In genomic region chr16:51151435-51151950, GRCh38 we compare ENCODE assay signal across 8 cellular contexts. TPM values are rescaled to one million over a fixed set of nuclear protein-coding genes. Genes with fewer than 3 reads are reported as not detected.
A peak's percentile ranks its signal among the peaks of the same experiment; 100 is the strongest.
DNase-seq lines count a peak whose midpoint lies in the region; ATAC-seq, FAIRE-seq and TF ChIP-seq lines count a peak whose summit lies in the region.

No MANE protein-coding gene starts in this region.

- peaks cover 4 to 28% of the 10 kb centered on the region in 2 experiments for H3K27me3 ChIP-seq in HepG2 (ENCODE audit: control insufficient read depth in 1 of 2, insufficient read depth in 2 of 2, low read length in 2 of 2)

- TF ChIP-seq EP300 in HepG2 (IDR thresholded peaks at IDR 0.05; ENCODE audit: low read depth in 2 of 2, low read length in 2 of 2) = peak in 1 of 2 experiments; percentile 8; a peak in 1 of 4 replicates
- no peak for TF ChIP-seq EP300 in HepG2 (CRISPR knock-in tag; IDR thresholded peaks at IDR 0.05; ENCODE audit: borderline replicate concordance)

- peak; percentile 84 for DNase-seq in AG08396 (ENCODE audit: low spot score)
- peak; percentile 32 for DNase-seq in NCI-H128 (lab: John Stamatoyannopoulos, UW; ENCODE audit: unreplicated experiment)
- DNase-seq in chondrocyte (ENCODE audit: low spot score) = no peak
- DNase-seq in HepG2 (ENCODE audit: low spot score) = peak; percentile 86
- peak; percentile 77 for DNase-seq in urothelium cell line (ENCODE audit: low spot score)
- DNase-seq in activated T-cell treated with anti-CD3 and anti-CD28 coated beads, Interleukin-2, amount 50 U/mL, for 1 hour = no peak
- no peak for DNase-seq in OCI-M1 (lab: John Stamatoyannopoulos, UW)

- H3K4me2 ChIP-seq in HepG2 (ENCODE audit: low read depth, low read length) = peak overlapping the region; percentile 90

- WGBS in HepG2 (ENCODE audit: low lambda C conversion rate) = under 1% methylated on average over 19 of the region's 60 CpGs

- TF ChIP-seq CTCF in chondrocyte (IDR thresholded peaks at IDR 0.05) = no peak
- TF ChIP-seq CTCF in HepG2 (CRISPR knock-in tag; IDR thresholded peaks at IDR 0.05) = no peak

- FAIRE-seq in HepG2 (lab: Jason Lieb, UNC) (no peak), urothelium cell line (lab: Jason Lieb, UNC) (no peak)

- peaks cover 27% of the 10 kb centered on the region for H3K4me1 Mint-ChIP-seq in chondrocyte (ENCODE audit: low read depth)

- H3K4me3 ChIP-seq in HepG2 (replicated peaks in 1 of 3; ENCODE audit: insufficient read depth in 1 of 3, low read depth in 2 of 3, low read length in 3 of 3) = peak overlapping the region; percentile 90 to 97 (median 94); a peak in 5 of 6 replicates

- peaks cover 40% of the 10 kb centered on the region for H3K79me2 ChIP-seq in HepG2 (ENCODE audit: insufficient read depth, low read length)

- BruUV-seq in HepG2 (replicated peaks; lab: Mats Ljungman, UMichigan) = no TSS peak

- CTCF ChIA-PET in HepG2 (lab: Yijun Ruan, JAX; ENCODE audit: low intra/inter-chr PET ratio, low total read pairs) = no interaction called here

- H3K4me3 Mint-ChIP-seq in chondrocyte (ENCODE audit: unreplicated experiment) = peak overlapping the region; percentile 31

- H3K9me3 ChIP-seq in HepG2 (ENCODE audit: low read length) = no peaks in the 10 kb centered on the region

- no peak overlapping the region for H2AFZ ChIP-seq in HepG2 (ENCODE audit: low read length)

- POLR2A ChIA-PET in HepG2 (lab: Yijun Ruan, JAX) = interaction anchor here (1.1 to 1.4 kb wide), 3 partner anchors 30 to 85 kb away, joined by 3 to 14 read pairs (median 4); no protein-coding TSS in a partner anchor

- H3K27me3 Mint-ChIP-seq in chondrocyte (ENCODE audit: low read depth) = peaks cover 67% of the 10 kb centered on the region

- peaks cover 3% of the 10 kb centered on the region for H3K36me3 Mint-ChIP-seq in chondrocyte (ENCODE audit: low read depth)

- no peaks in the 10 kb centered on the region for H4K20me1 ChIP-seq in HepG2 (ENCODE audit: insufficient read depth, low read length)

- peaks cover 53% of the 10 kb centered on the region for H3K4me1 ChIP-seq in HepG2 (ENCODE audit: insufficient read depth, low read length)

- no peak for TF ChIP-seq RAD21 in HepG2 (CRISPR knock-in tag; IDR thresholded peaks at IDR 0.05)

- H3K27ac Mint-ChIP-seq in chondrocyte (ENCODE audit: unreplicated experiment) = no peak overlapping the region

- H3K27ac ChIP-seq in HepG2 (ENCODE audit: extremely low read length, insufficient read depth, low read length) = peak overlapping the region; percentile 86

- no peaks in the 10 kb centered on the region for H3K9me3 Mint-ChIP-seq in chondrocyte (ENCODE audit: low read depth)

- peak overlapping the region; percentile 48 for H3K9ac ChIP-seq in HepG2 (ENCODE audit: insufficient read depth, low read depth, low read length)

- ATAC-seq in HepG2 = peak; percentile 77
- no peak for ATAC-seq in HG03039 (IDR thresholded peaks at IDR 0.05; ENCODE audit: unreplicated experiment)

- no peak; a peak in 2 of 4 replicates for TF ChIP-seq POLR2A in HepG2 (IDR thresholded peaks at IDR 0.05; ENCODE audit: insufficient read depth in 1 of 2, low read depth in 2 of 2, low read length in 2 of 2)

- in situ Hi-C loops in HepG2 (cut with HindIII; ENCODE audit: extremely low pct_ligation_motif_present, low pct_unique_long_range_greater_than_20kb) = loop anchor here (5.0 kb wide), 1 partner anchor 611 kb away; no protein-coding TSS in a partner anchor

- no peaks in the 10 kb centered on the region for H3K36me3 ChIP-seq in HepG2 (replicated peaks in 1 of 2; ENCODE audit: control insufficient read depth in 1 of 2, insufficient read depth in 2 of 2, low read length in 2 of 2)

- intact Hi-C loops in HepG2 (cut with micrococcal nuclease; ENCODE audit: unreplicated experiment) = loop anchor here (2.0 to 5.0 kb wide), 2 partner anchors 31 to 289 kb away; no protein-coding TSS in a partner anchor

TF ChIP-seq in HepG2, 621 proteins besides CTCF, POLR2A, EP300 and RAD21 (continues in another document):
- TF ChIP-seq ZNF232 (CRISPR knock-in tag; IDR thresholded peaks at IDR 0.05; ENCODE audit: borderline replicate concordance) (no peak), TRIM22 (IDR thresholded peaks at IDR 0.05) (no peak), PAXIP1 (CRISPR knock-in tag; conservative IDR thresholded peaks at IDR 0.05) (no peak), PLSCR1 (CRISPR knock-in tag; IDR thresholded peaks at IDR 0.05; ENCODE audit: borderline replicate concordance) (no peak), TOE1 (CRISPR knock-in tag; IDR thresholded peaks at IDR 0.05) (no peak), DRAP1 (CRISPR knock-in tag; IDR thresholded peaks at IDR 0.05) (no peak), SUZ12 (IDR thresholded peaks at IDR 0.05; ENCODE audit: low read depth, low read length) (no peak)

RNA-seq across cellular contexts. Expression of gene SALL1, which starts 0.4 kb away (rescaled TPM):
- 0.12 to 0.20 TPM (median 0.13 TPM) in 3 replicates for total RNA-seq in chondrocyte
- total RNA-seq in HepG2 (2016; rRNA removed; fragmentation: Illumina TruSeq; extraction: Trizol) = 12.3 and 18.5 TPM in 2 replicates
- total RNA-seq in HepG2 (2016; cell fraction: cytosol; rRNA removed; fragmentation: Illumina TruSeq; extraction: Trizol; ENCODE audit: low read depth) = 3.8 and 4.7 TPM in 2 replicates
- 12.7 and 13.5 TPM in 2 replicates for total RNA-seq in HepG2 (2016; cell fraction: insoluble cytoplasmic fraction; rRNA removed; fragmentation: Illumina TruSeq; extraction: Trizol)
- total RNA-seq in HepG2 (2016; cell fraction: membrane; rRNA removed; fragmentation: Illumina TruSeq; extraction: Trizol) = 12.7 and 14.2 TPM in 2 replicates
- total RNA-seq in HepG2 (2016; cell fraction: nucleus; rRNA removed; fragmentation: Illumina TruSeq; extraction: Trizol) = 12.5 and 15.2 TPM in 2 replicates
- polyA plus RNA-seq in HepG2 (2011; rRNA removed) = 5.9 and 6.6 TPM in 2 replicates
- polyA plus RNA-seq in HepG2 (2011; cell fraction: cytosol; rRNA removed) = 3.8 and 4.0 TPM in 2 replicates
- polyA plus RNA-seq in HepG2 (2011; cell fraction: nucleus; rRNA removed) = 7.7 TPM in 2 replicates
- 6.2 and 6.9 TPM in 2 replicates for polyA plus RNA-seq in HepG2 (2012)
- polyA plus RNA-seq in HepG2 (2016; cell fraction: cytosol; fragmentation: Illumina TruSeq; extraction: Trizol; ENCODE audit: low read depth) = 2.3 and 3.0 TPM in 2 replicates
- polyA plus RNA-seq in HepG2 (2016; cell fraction: insoluble cytoplasmic fraction; fragmentation: Illumina TruSeq; extraction: Trizol; ENCODE audit: low read depth) = 16.0 and 21.0 TPM in 2 replicates
- 8.5 and 9.6 TPM in 2 replicates for polyA plus RNA-seq in HepG2 (2016; cell fraction: membrane; fragmentation: Illumina TruSeq; extraction: Trizol; ENCODE audit: low read depth)
- polyA plus RNA-seq in HepG2 (2016; cell fraction: nucleus; fragmentation: Illumina TruSeq; extraction: Trizol; ENCODE audit: insufficient read depth, low read depth) = 30.9 and 34.8 TPM in 2 replicates
- polyA minus RNA-seq in HepG2 (2011; rRNA and poly(A)+ RNA removed; ENCODE audit: low replicate concordance) = 0.02 and 5.6 TPM in 2 replicates
- 3.4 and 4.2 TPM in 2 replicates for polyA minus RNA-seq in HepG2 (2011; cell fraction: cytosol; rRNA and poly(A)+ RNA removed)
- 4.0 and 4.2 TPM in 2 replicates for polyA minus RNA-seq in HepG2 (2011; cell fraction: nucleus; rRNA and poly(A)+ RNA removed)

Comparison
In these comparisons a context has a peak if more than half of its experiments do, and no peak if none do; other contexts are left out.
1. DNase-seq: peak in AG08396 (single experiment), NCI-H128 (single experiment), HepG2 (single experiment) and urothelium cell line (single experiment); none in chondrocyte (single experiment), activated T-cell treated with anti-CD3 and anti-CD28 coated beads, Interleukin-2, amount 50 U/mL, for 1 hour (single experiment) and OCI-M1 (single experiment).